In the genomic region with DNA sequence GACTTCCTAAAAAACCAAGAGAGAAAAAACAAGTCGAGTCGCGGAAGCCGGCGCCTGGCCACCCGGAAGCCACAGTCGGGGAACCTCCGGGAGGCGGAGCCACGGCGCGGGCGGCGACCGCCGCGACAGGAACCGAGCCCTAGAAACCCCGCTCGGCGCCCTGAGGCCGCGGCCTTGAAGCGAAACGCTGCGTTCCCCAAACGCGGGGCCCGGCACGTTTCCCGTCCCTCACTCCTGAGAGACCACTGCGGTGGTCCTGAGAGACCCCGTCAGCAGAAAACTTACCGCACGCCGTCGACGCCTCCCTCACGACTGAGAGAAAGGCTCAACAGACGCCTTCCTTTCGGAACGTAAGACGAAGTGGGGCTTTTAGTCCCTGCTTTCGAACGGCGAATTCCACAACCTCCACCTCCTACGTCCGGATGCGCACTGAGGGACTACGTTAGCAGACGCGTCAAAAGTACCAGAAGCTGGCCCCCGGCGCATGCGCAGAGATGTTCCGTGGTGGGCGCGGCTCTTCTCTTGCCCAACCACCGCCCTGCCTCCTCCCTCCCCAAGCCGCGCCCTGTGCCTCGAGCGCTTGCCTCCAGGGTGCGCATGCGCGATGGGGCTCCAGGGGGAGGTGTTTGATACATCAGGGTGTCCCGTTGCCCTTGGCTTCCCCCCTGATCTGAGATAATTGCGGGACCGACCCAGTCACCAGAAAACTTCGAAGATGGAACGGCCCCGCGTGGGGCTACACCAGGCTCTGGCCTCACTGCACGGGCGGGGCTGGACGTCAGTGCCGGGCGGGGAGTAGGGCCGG, we compare ENCODE assay signal across 1 cellular context.
A peak's percentile ranks its signal among the peaks of the same experiment; 100 is the strongest.
TF ChIP-seq lines count a peak whose summit lies in the region.

Gene RSRP1, minus strand, starts transcription at position 431 of the 805 bp plus-strand sequence. CDS start 491 bp downstream, outside the sequence.

TF ChIP-seq in GM23338, 12 proteins besides CTCF, POLR2A, EP300 and RAD21:
- TF ChIP-seq REST (IDR thresholded peaks at IDR 0.05; ENCODE audit: unreplicated experiment) (no peak), JUNB (IDR thresholded peaks at IDR 0.05; ENCODE audit: unreplicated experiment) (no peak), EZH2 (IDR thresholded peaks at IDR 0.05; ENCODE audit: low read depth, unreplicated experiment) (no peak), STAT1 (IDR thresholded peaks at IDR 0.05; ENCODE audit: unreplicated experiment) (no peak), NANOG (IDR thresholded peaks at IDR 0.05; ENCODE audit: borderline replicate concordance) (no peak), ZNF331 (CRISPR knock-in tag; IDR thresholded peaks at IDR 0.05; ENCODE audit: low read depth) (no peak), ZNF114 (CRISPR knock-in tag; IDR thresholded peaks at IDR 0.05) (no peak), CREB1 (CRISPR knock-in tag; IDR thresholded peaks at IDR 0.05; ENCODE audit: low read depth) (peak; percentile 65), EZH2phosphoT487 (IDR thresholded peaks at IDR 0.05; ENCODE audit: unreplicated experiment) (no peak), ETS1 (IDR thresholded peaks at IDR 0.05) (0 out of 2 replicates have a peak, but pooled peaks have one; percentile 46), POLR2AphosphoS5 (IDR thresholded peaks at IDR 0.05; ENCODE audit: low read depth) (peak; percentile 100)
- TF ChIP-seq, protein P1, sequence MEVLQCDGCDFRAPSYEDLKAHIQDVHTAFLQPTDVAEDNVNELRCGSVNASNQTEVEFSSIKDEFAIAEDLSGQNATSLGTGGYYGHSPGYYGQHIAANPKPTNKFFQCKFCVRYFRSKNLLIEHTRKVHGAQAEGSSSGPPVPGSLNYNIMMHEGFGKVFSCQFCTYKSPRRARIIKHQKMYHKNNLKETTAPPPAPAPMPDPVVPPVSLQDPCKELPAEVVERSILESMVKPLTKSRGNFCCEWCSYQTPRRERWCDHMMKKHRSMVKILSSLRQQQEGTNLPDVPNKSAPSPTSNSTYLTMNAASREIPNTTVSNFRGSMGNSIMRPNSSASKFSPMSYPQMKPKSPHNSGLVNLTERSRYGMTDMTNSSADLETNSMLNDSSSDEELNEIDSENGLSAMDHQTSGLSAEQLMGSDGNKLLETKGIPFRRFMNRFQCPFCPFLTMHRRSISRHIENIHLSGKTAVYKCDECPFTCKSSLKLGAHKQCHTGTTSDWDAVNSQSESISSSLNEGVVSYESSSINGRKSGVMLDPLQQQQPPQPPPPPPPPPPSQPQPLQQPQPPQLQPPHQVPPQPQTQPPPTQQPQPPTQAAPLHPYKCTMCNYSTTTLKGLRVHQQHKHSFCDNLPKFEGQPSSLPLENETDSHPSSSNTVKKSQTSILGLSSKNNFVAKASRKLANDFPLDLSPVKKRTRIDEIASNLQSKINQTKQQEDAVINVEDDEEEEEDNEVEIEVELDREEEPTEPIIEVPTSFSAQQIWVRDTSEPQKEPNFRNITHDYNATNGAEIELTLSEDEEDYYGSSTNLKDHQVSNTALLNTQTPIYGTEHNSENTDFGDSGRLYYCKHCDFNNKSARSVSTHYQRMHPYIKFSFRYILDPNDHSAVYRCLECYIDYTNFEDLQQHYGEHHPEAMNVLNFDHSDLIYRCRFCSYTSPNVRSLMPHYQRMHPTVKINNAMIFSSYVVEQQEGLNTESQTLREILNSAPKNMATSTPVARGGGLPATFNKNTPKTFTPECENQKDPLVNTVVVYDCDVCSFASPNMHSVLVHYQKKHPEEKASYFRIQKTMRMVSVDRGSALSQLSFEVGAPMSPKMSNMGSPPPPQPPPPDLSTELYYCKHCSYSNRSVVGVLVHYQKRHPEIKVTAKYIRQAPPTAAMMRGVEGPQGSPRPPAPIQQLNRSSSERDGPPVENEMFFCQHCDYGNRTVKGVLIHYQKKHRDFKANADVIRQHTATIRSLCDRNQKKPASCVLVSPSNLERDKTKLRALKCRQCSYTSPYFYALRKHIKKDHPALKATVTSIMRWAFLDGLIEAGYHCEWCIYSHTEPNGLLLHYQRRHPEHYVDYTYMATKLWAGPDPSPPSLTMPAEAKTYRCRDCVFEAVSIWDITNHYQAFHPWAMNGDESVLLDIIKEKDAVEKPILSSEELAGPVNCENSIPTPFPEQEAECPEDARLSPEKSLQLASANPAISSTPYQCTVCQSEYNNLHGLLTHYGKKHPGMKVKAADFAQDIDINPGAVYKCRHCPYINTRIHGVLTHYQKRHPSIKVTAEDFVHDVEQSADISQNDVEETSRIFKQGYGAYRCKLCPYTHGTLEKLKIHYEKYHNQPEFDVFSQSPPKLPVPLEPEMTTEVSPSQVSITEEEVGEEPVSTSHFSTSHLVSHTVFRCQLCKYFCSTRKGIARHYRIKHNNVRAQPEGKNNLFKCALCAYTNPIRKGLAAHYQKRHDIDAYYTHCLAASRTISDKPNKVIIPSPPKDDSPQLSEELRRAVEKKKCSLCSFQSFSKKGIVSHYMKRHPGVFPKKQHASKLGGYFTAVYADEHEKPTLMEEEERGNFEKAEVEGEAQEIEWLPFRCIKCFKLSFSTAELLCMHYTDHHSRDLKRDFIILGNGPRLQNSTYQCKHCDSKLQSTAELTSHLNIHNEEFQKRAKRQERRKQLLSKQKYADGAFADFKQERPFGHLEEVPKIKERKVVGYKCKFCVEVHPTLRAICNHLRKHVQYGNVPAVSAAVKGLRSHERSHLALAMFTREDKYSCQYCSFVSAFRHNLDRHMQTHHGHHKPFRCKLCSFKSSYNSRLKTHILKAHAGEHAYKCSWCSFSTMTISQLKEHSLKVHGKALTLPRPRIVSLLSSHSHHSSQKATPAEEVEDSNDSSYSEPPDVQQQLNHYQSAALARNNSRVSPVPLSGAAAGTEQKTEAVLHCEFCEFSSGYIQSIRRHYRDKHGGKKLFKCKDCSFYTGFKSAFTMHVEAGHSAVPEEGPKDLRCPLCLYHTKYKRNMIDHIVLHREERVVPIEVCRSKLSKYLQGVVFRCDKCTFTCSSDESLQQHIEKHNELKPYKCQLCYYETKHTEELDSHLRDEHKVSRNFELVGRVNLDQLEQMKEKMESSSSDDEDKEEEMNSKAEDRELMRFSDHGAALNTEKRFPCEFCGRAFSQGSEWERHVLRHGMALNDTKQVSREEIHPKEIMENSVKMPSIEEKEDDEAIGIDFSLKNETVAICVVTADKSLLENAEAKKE (CRISPR knock-in tag; IDR thresholded peaks at IDR 0.05), result no peak
